In genomic region chr14:103408491-103409155, GRCh38 we compare ENCODE assay signal across 1 cellular context.
TF ChIP-seq lines count a peak whose summit lies in the region.

No MANE protein-coding gene starts in this region.

TF ChIP-seq in H1, 55 proteins besides CTCF, POLR2A, EP300 and RAD21 (continued from another document):
- no peak for TF ChIP-seq TEAD4 (IDR thresholded peaks at IDR 0.05; ENCODE audit: low read depth, low read length)
- no peak for TF ChIP-seq PHF8 (conservative IDR thresholded peaks at IDR 0.05; ENCODE audit: low read depth, low read length)
- TF ChIP-seq RBBP5 (IDR thresholded peaks at IDR 0.05; ENCODE audit: borderline replicate concordance, low read depth, low read length) = no peak
TF ChIP-seq in H1: peak in this region for 0.
